1 cellular context compared by ENCODE assay signal in the genomic region with DNA sequence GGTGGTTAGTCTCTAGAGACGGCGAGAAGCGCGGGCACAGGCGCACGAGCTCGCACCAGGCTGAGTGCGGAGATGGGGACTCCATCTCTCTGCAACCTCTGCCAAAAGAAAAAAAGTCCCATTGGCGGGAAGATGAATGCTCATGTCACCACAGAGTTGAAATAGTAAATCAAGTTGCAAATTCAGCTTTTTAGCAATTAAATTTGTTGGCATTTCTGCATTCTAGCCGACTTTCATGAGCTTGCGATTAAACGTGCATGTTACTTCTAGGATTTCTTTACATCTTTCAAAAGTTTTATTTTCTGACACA.
TF ChIP-seq lines count a peak whose summit lies in the region.

No MANE protein-coding gene starts in this region.

TF ChIP-seq in K562, 482 proteins besides CTCF, POLR2A, EP300 and RAD21 (continued from another document):
- TF ChIP-seq ZNF121 (CRISPR knock-in tag; conservative IDR thresholded peaks at IDR 0.05) = no peak
- TF ChIP-seq SIN3B (IDR thresholded peaks at IDR 0.05; ENCODE audit: low read depth) = no peak
- no peak for TF ChIP-seq U2AF2 (optimal IDR thresholded peaks at IDR 0.05; ENCODE audit: low read depth, low read length)
- peak in 1 of 2 experiments; percentile 60 for TF ChIP-seq E2F6 (IDR thresholded peaks at IDR 0.05; ENCODE audit: borderline replicate concordance in 1 of 2, extremely low read depth in 1 of 2, insufficient read depth in 1 of 2, insufficient read length in 1 of 2, low read depth in 1 of 2, low read length in 1 of 2, poor library complexity in 1 of 2, severe bottlenecking in 1 of 2)
- TF ChIP-seq XRCC4 (IDR thresholded peaks at IDR 0.05; ENCODE audit: extremely low read depth, insufficient read depth, insufficient read length) = no peak
- no peak for TF ChIP-seq SMAD1 (IDR thresholded peaks at IDR 0.05; ENCODE audit: low read depth, low read length, partially characterized antibody)
- no peak for TF ChIP-seq SMARCE1 (IDR thresholded peaks at IDR 0.05)
- TF ChIP-seq RAD51 (IDR thresholded peaks at IDR 0.05; ENCODE audit: borderline replicate concordance, low read depth) = no peak
- TF ChIP-seq GTF2B (IDR thresholded peaks at IDR 0.05; ENCODE audit: extremely low read depth, insufficient read length) = no peak
- TF ChIP-seq RBM14 (IDR thresholded peaks at IDR 0.05; ENCODE audit: borderline replicate concordance, insufficient read depth, low read depth, low read length) = no peak
- no peak for TF ChIP-seq ARID1B (IDR thresholded peaks at IDR 0.05)
- peak; percentile 9 for TF ChIP-seq MEIS2 (IDR thresholded peaks at IDR 0.05; ENCODE audit: partially characterized antibody)
- no peak for TF ChIP-seq ZNF12 (CRISPR knock-in tag; IDR thresholded peaks at IDR 0.05)
- 0 out of 4 replicates have a peak, but pooled peaks of 1 of the 2 experiments have one; percentile 17 for TF ChIP-seq RCOR1 (IDR thresholded peaks at IDR 0.05; ENCODE audit: borderline replicate concordance in 1 of 2, low read depth in 2 of 2, low read length in 2 of 2)
- TF ChIP-seq ASH1L (IDR thresholded peaks at IDR 0.05; ENCODE audit: borderline replicate concordance, low read depth, partially characterized antibody) = no peak
- no peak for TF ChIP-seq ELF1 (tag; IDR thresholded peaks at IDR 0.05)
- no peak for TF ChIP-seq IRF2 (CRISPR knock-in tag; IDR thresholded peaks at IDR 0.05)
- no peak for TF ChIP-seq WHSC1 (IDR thresholded peaks at IDR 0.05; ENCODE audit: low read length)
- no peak for TF ChIP-seq ZNF253 (CRISPR knock-in tag; conservative IDR thresholded peaks at IDR 0.05)
- TF ChIP-seq GTF2F1 (IDR thresholded peaks at IDR 0.05; ENCODE audit: low read depth, low read length) = no peak
- TF ChIP-seq KAT2B (IDR thresholded peaks at IDR 0.05; ENCODE audit: low read depth, low read length) = no peak
